In genomic region chr19:16048583-16048982, GRCh38 we compare ENCODE assay signal across 1 cellular context.
TF ChIP-seq lines count a peak whose summit lies in the region.

No MANE protein-coding gene starts in this region.

TF ChIP-seq in WTC11, 78 proteins besides CTCF, POLR2A, EP300 and RAD21 (continued from another document):
- TF ChIP-seq ZNF532 (CRISPR knock-in tag; IDR thresholded peaks at IDR 0.05; ENCODE audit: borderline replicate concordance) (no peak), NR1H2 (CRISPR knock-in tag; IDR thresholded peaks at IDR 0.05) (no peak), ARID4B (CRISPR knock-in tag; IDR thresholded peaks at IDR 0.05; ENCODE audit: borderline replicate concordance) (no peak)
